ENCODE assay signal across 17 cellular contexts in genomic region chr7:98921608-98922372, GRCh38. TPM values are rescaled to one million over a fixed set of nuclear protein-coding genes. Genes with fewer than 3 reads are reported as not detected.
DNase-seq lines count a peak whose midpoint lies in the region; ATAC-seq and TF ChIP-seq lines count a peak whose summit lies in the region.
"Had no signal": no experiment of that assay in that cellular context is flagged by ENCODE, and none has a peak within 500 bp of the region (broad histone marks: within the 10 kb centered on the region; RNA-seq: fewer than 3 reads in every experiment).

No MANE protein-coding gene starts in this region.

- WGBS in SK-N-SH (ENCODE audit: low lambda C conversion rate) = 98% methylated on average over 25 of the region's 25 CpGs
- WGBS in smooth muscle cell (ENCODE audit: low lambda C conversion rate) = 97% methylated on average over 25 of the region's 25 CpGs

- H3K9me3 ChIP-seq in SK-N-SH (no peaks in the 10 kb centered on the region), smooth muscle cell (replicated peaks; ENCODE audit: low read depth) (no peaks in the 10 kb centered on the region)
- no peaks in the 10 kb centered on the region for H3K9me3 ChIP-seq in CD8-positive, alpha-beta memory T cell (ENCODE audit: low read length)
- H3K9me3 ChIP-seq: Caco-2, HAP-1, psoas muscle, upper lobe of left lung had no signal

- H3K27ac ChIP-seq in SK-N-SH (ENCODE audit: low read depth in 2 of 2, low read length in 1 of 2) = no peak overlapping the region
- H3K27ac ChIP-seq in CD8-positive, alpha-beta memory T cell (ENCODE audit: low read depth, low read length) = no peak overlapping the region
- no peak overlapping the region for H3K27ac ChIP-seq in smooth muscle cell (ENCODE audit: low read depth)
- H3K27ac ChIP-seq: psoas muscle, upper lobe of left lung had no signal

- H3K27me3 ChIP-seq in SK-N-SH (ENCODE audit: insufficient read depth) (no peaks in the 10 kb centered on the region), smooth muscle cell (ENCODE audit: low read depth) (no peaks in the 10 kb centered on the region)
- H3K27me3 ChIP-seq in CD8-positive, alpha-beta memory T cell (ENCODE audit: insufficient read depth, low read length, poor library complexity, severe bottlenecking) = no peaks in the 10 kb centered on the region
- H3K27me3 ChIP-seq: upper lobe of left lung had no signal

- DNase-seq in SK-N-SH (no peak), WTC11 (ENCODE audit: low spot score) (peak; percentile 28), iPS-NIHi11 (ENCODE audit: low spot score) (peak; percentile 38), A172 (ENCODE audit: low spot score) (no peak), smooth muscle cell (lab: John Stamatoyannopoulos, UW; ENCODE audit: unreplicated experiment) (no peak)
- no peak for DNase-seq in CD8-positive, alpha-beta memory T cell
- DNase-seq: activated CD4-positive, alpha-beta memory T cell treated with anti-CD3 and anti-CD28 coated beads for 36 hours; GDM1; NCI-H524; psoas muscle had no signal

- TF ChIP-seq EP300 in SK-N-SH (IDR thresholded peaks at IDR 0.05; ENCODE audit: borderline replicate concordance in 1 of 2, low read depth in 1 of 2, low read length in 1 of 2) = no peak

- POLR2A ChIA-PET in SK-N-SH (lab: Yijun Ruan, JAX) = no interaction called here
- POLR2A ChIA-PET in WTC11 (lab: Charles Lee) = no interaction called here
- POLR2A ChIA-PET in CD8-positive, alpha-beta memory T cell (lab: Charles Lee) = interaction anchor here (0.6 kb wide), 1 partner anchor 41 kb away, joined by 6 read pairs; no protein-coding TSS in a partner anchor

- H4K20me1 ChIP-seq in SK-N-SH (ENCODE audit: insufficient read depth) (no peaks in the 10 kb centered on the region), smooth muscle cell (ENCODE audit: low read depth) (peaks cover 3% of the 10 kb centered on the region)

- H3F3A ChIP-seq in SK-N-SH (replicated peaks; ENCODE audit: insufficient read depth) = peaks cover 5% of the 10 kb centered on the region
- no peaks in the 10 kb centered on the region for H3F3A ChIP-seq in smooth muscle cell (ENCODE audit: low read depth)

- H2AFZ ChIP-seq in SK-N-SH (ENCODE audit: low read depth) (no peak overlapping the region), smooth muscle cell (ENCODE audit: low read depth) (no peak overlapping the region)

- peaks cover under 1% of the 10 kb centered on the region; the same call in 1 of the 2 replicates for H3K79me2 ChIP-seq in SK-N-SH (ENCODE audit: insufficient read depth)
- peaks cover 5% of the 10 kb centered on the region for H3K79me2 ChIP-seq in smooth muscle cell (ENCODE audit: low read depth)

- TF ChIP-seq CTCF in SK-N-SH (IDR thresholded peaks at IDR 0.05) = peak; percentile 30
- TF ChIP-seq CTCF in WTC11 (IDR thresholded peaks at IDR 0.05) = no peak
- no peak for TF ChIP-seq CTCF in smooth muscle cell (IDR thresholded peaks at IDR 0.05; ENCODE audit: borderline replicate concordance, insufficient read depth, poor library complexity, severe bottlenecking)

- H3K9me2 ChIP-seq in SK-N-SH = no peaks in the 10 kb centered on the region

- no peaks in the 10 kb centered on the region for H3K4me1 Mint-ChIP-seq in WTC11
- H3K4me1 Mint-ChIP-seq in CD8-positive, alpha-beta memory T cell = peaks cover 0 to 5% (median 0%) of the 10 kb centered on the region in 3 donors
- H3K4me1 Mint-ChIP-seq: stimulated activated memory B cell treated with anti-CD40 and anti-IgM and Interleukin-4, amounts not matched to agents 10 μg/mL and 1 μg/mL and 100 μg/mL, for 72 hours had no signal

- CTCF ChIA-PET in SK-N-SH (lab: Yijun Ruan, JAX) (interaction anchor here (0.8 to 1.2 kb wide), 3 partner anchors 14 to 21 kb away, joined by 3 to 4 read pairs (median 4); no protein-coding TSS in a partner anchor), WTC11 (lab: Charles Lee) (interaction anchor here (1.0 kb wide), 1 partner anchor 12 kb away, joined by 3 read pairs; no protein-coding TSS in a partner anchor)
- CTCF ChIA-PET in CD8-positive, alpha-beta memory T cell (lab: Charles Lee) = no interaction called here

- H3K36me3 ChIP-seq in SK-N-SH (replicated peaks in 1 of 2; ENCODE audit: control insufficient read depth in 1 of 2, insufficient read depth in 2 of 2, low read length in 1 of 2) = peaks cover 65 to 88% of the 10 kb centered on the region in 2 experiments
- H3K36me3 ChIP-seq in CD8-positive, alpha-beta memory T cell (ENCODE audit: insufficient read depth, low read length) = peaks cover 61% of the 10 kb centered on the region
- H3K36me3 ChIP-seq in smooth muscle cell (ENCODE audit: low read depth) = peaks cover 37% of the 10 kb centered on the region

- H3K9ac ChIP-seq in SK-N-SH (no peak overlapping the region), smooth muscle cell (ENCODE audit: low read depth) (no peak overlapping the region)

- no peak; the same call in 2 of the 3 replicates for ATAC-seq in SK-N-SH treated with all-trans-retinoic acid at 6 μM for 48 hours
- peak; percentile 68 for ATAC-seq in WTC11
- no peak for ATAC-seq in HG03442 (IDR thresholded peaks at IDR 0.05; ENCODE audit: unreplicated experiment)
- ATAC-seq: stimulated activated memory B cell treated with anti-CD40 and anti-IgM and Interleukin-4, amounts not matched to agents 10 μg/mL and 1 μg/mL and 100 μg/mL, for 72 hours had no signal

- TF ChIP-seq RAD21 in SK-N-SH (IDR thresholded peaks at IDR 0.05; ENCODE audit: low read length) = no peak

- H3K27me3 Mint-ChIP-seq in WTC11 (ENCODE audit: low read depth) = no peaks in the 10 kb centered on the region
- H3K27me3 Mint-ChIP-seq in CD8-positive, alpha-beta memory T cell = no peaks in the 10 kb centered on the region
- H3K27me3 Mint-ChIP-seq: activated CD4-positive, alpha-beta memory T cell treated with anti-CD3 and anti-CD28 coated beads for 36 hours; stimulated activated memory B cell treated with anti-CD40 and anti-IgM and Interleukin-4, amounts not matched to agents 10 μg/mL and 1 μg/mL and 100 μg/mL, for 72 hours had no signal

- no peaks in the 10 kb centered on the region for H3K9me3 Mint-ChIP-seq in WTC11
- no peaks in the 10 kb centered on the region for H3K9me3 Mint-ChIP-seq in CD8-positive, alpha-beta memory T cell
- H3K9me3 Mint-ChIP-seq: activated CD4-positive, alpha-beta memory T cell treated with anti-CD3 and anti-CD28 coated beads for 36 hours; stimulated activated memory B cell treated with anti-CD40 and anti-IgM and Interleukin-4, amounts not matched to agents 10 μg/mL and 1 μg/mL and 100 μg/mL, for 72 hours had no signal

- H3K36me3 Mint-ChIP-seq in WTC11 = peaks cover 77% of the 10 kb centered on the region
- H3K36me3 Mint-ChIP-seq in CD8-positive, alpha-beta memory T cell = peaks cover 9 to 90% (median 23%) of the 10 kb centered on the region in 3 donors

- H3K4me3 ChIP-seq in SK-N-SH (ENCODE audit: low read depth in 2 of 2, low read length in 1 of 2) (no peak overlapping the region), smooth muscle cell (no peak overlapping the region)
- no peak overlapping the region for H3K4me3 ChIP-seq in CD8-positive, alpha-beta memory T cell (ENCODE audit: low read length)
- H3K4me3 ChIP-seq: HAP-1, psoas muscle, upper lobe of left lung had no signal

- H3K4me1 ChIP-seq in SK-N-SH (ENCODE audit: control insufficient read depth in 1 of 2, insufficient read depth in 2 of 2, low read depth in 1 of 2, low read length in 1 of 2) (no peaks in the 10 kb centered on the region), smooth muscle cell (ENCODE audit: low read depth) (no peaks in the 10 kb centered on the region)
- H3K4me1 ChIP-seq in CD8-positive, alpha-beta memory T cell (ENCODE audit: insufficient read depth, low read length) = no peaks in the 10 kb centered on the region
- H3K4me1 ChIP-seq: Caco-2, HAP-1, psoas muscle had no signal

- H3K27ac Mint-ChIP-seq in WTC11 = no peak overlapping the region
- H3K27ac Mint-ChIP-seq in CD8-positive, alpha-beta memory T cell = peak overlapping the region in 1 of 8 donors; percentile 19
- H3K27ac Mint-ChIP-seq: activated CD4-positive, alpha-beta memory T cell treated with anti-CD3 and anti-CD28 coated beads for 36 hours; stimulated activated memory B cell treated with anti-CD40 and anti-IgM and Interleukin-4, amounts not matched to agents 10 μg/mL and 1 μg/mL and 100 μg/mL, for 72 hours had no signal

- no peak overlapping the region for H3K4me2 ChIP-seq in SK-N-SH
- H3K4me2 ChIP-seq in smooth muscle cell = no peak overlapping the region

- H3K4me3 Mint-ChIP-seq in WTC11 = no peak overlapping the region
- no peak overlapping the region for H3K4me3 Mint-ChIP-seq in CD8-positive, alpha-beta memory T cell
- H3K4me3 Mint-ChIP-seq: activated CD4-positive, alpha-beta memory T cell treated with anti-CD3 and anti-CD28 coated beads for 36 hours; stimulated activated memory B cell treated with anti-CD40 and anti-IgM and Interleukin-4, amounts not matched to agents 10 μg/mL and 1 μg/mL and 100 μg/mL, for 72 hours had no signal

TF ChIP-seq in SK-N-SH, 30 proteins besides CTCF, POLR2A, EP300 and RAD21 (continues in another document):
- no peak for TF ChIP-seq MEF2A (IDR thresholded peaks at IDR 0.05; ENCODE audit: borderline replicate concordance, low read depth)

TF ChIP-seq in SK-N-SH treated with all-trans-retinoic acid at 6 μM for 48 hours, 23 proteins besides CTCF, POLR2A, EP300 and RAD21 (continues in another document):
- TF ChIP-seq PPARA (CRISPR knock-in tag; IDR thresholded peaks at IDR 0.05; ENCODE audit: borderline replicate concordance) = no peak

TF ChIP-seq in WTC11, 78 proteins besides CTCF, POLR2A, EP300 and RAD21 (continues in another document):
- TF ChIP-seq, protein P1, sequence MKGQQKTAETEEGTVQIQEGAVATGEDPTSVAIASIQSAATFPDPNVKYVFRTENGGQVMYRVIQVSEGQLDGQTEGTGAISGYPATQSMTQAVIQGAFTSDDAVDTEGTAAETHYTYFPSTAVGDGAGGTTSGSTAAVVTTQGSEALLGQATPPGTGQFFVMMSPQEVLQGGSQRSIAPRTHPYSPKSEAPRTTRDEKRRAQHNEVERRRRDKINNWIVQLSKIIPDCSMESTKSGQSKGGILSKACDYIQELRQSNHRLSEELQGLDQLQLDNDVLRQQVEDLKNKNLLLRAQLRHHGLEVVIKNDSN (CRISPR knock-in tag; IDR thresholded peaks at IDR 0.05) = no peak

RNA-seq across cellular contexts. Expression of gene TRRAP, which starts 43.5 kb away (rescaled TPM):
- 19.6 and 24.9 TPM in 2 replicates for polyA plus RNA-seq in SK-N-SH (2012; rRNA removed)
- 11.9 and 16.5 TPM in 2 replicates for polyA plus RNA-seq in SK-N-SH (2012; cell fraction: cytosol; rRNA removed)
- 48.2 and 49.1 TPM in 2 replicates for polyA plus RNA-seq in SK-N-SH (2012; cell fraction: nucleus; rRNA removed)
- total RNA-seq in WTC11 (2021) = 46.5 to 47.6 TPM (median 47.5 TPM) in 3 replicates
- 10 to 100 TPM; 49.6 to 51.4 TPM for total RNA-seq in CD8-positive, alpha-beta memory T cell
- polyA plus RNA-seq in CD8-positive, alpha-beta memory T cell = 4.6 TPM
- 11.9 and 12.9 TPM in 2 replicates for total RNA-seq in A172 (2014; rRNA removed; shearing (Covaris generic))
- total RNA-seq in smooth muscle cell = 15.0 and 24.8 TPM in 2 replicates
- 3.9 and 6.4 TPM in 2 replicates for polyA plus RNA-seq in smooth muscle cell

RNA-seq across cellular contexts. Expression of gene TMEM130, which starts 52.0 kb away (rescaled TPM):
- 1.2 and 1.3 TPM in 2 replicates for polyA plus RNA-seq in SK-N-SH (2012; rRNA removed)
- polyA plus RNA-seq in SK-N-SH (2012; cell fraction: cytosol; rRNA removed) = 0.54 and 0.76 TPM in 2 replicates
- polyA plus RNA-seq in SK-N-SH (2012; cell fraction: nucleus; rRNA removed) = 1.7 and 2.0 TPM in 2 replicates
- 1.9 to 3.3 TPM (median 3.2 TPM) in 3 replicates for total RNA-seq in WTC11 (2021)
- not detected for total RNA-seq in CD8-positive, alpha-beta memory T cell
- not detected for polyA plus RNA-seq in CD8-positive, alpha-beta memory T cell
- 2.0 and 4.1 TPM in 2 replicates for total RNA-seq in A172 (2014; rRNA removed; shearing (Covaris generic))
- total RNA-seq in smooth muscle cell = 0.09 and 0.22 TPM in 2 replicates
- 0.83 TPM in 1 of 2 replicates, not detected in the other for polyA plus RNA-seq in smooth muscle cell
- total RNA-seq: activated CD4-positive, alpha-beta memory T cell treated with anti-CD3 and anti-CD28 coated beads for 36 hours; Caco-2; myocyte; psoas muscle had no signal

Comparison
In these comparisons a context has a peak if more than half of its experiments do, and no peak if none do; other contexts are left out.
1. DNase-seq: peak in WTC11 (single experiment) and iPS-NIHi11 (single experiment); none in SK-N-SH (single experiment), CD8-positive, alpha-beta memory T cell (0 of 5), A172 (single experiment) and smooth muscle cell (single experiment).
2. Of the 6 proteins assayed by ChIP-seq in both WTC11 and SK-N-SH: peak only in WTC11: none; only in SK-N-SH: CTCF; in both: none; in neither: 5.